Comparison of ENCODE assay signal across 1 cellular context in genomic region chr7:74253331-74253730, GRCh38.
TF ChIP-seq lines count a peak whose summit lies in the region.

No MANE protein-coding gene starts in this region.

TF ChIP-seq in GM23338, 12 proteins besides CTCF, POLR2A, EP300 and RAD21 (continued from another document):
- TF ChIP-seq REST (IDR thresholded peaks at IDR 0.05; ENCODE audit: unreplicated experiment) (no peak), POLR2AphosphoS5 (IDR thresholded peaks at IDR 0.05; ENCODE audit: low read depth) (no peak), STAT1 (IDR thresholded peaks at IDR 0.05; ENCODE audit: unreplicated experiment) (no peak)
